ENCODE assay signal across 19 cellular contexts in genomic region chr16:55542459-55543082, GRCh38. TPM values are rescaled to one million over a fixed set of nuclear protein-coding genes. Genes with fewer than 3 reads are reported as not detected.
DNase-seq lines count a peak whose midpoint lies in the region; ATAC-seq and TF ChIP-seq lines count a peak whose summit lies in the region.
"Had no signal": no experiment of that assay in that cellular context is flagged by ENCODE, and none has a peak within 500 bp of the region (broad histone marks: within the 10 kb centered on the region; RNA-seq: fewer than 3 reads in every experiment).

No MANE protein-coding gene starts in this region.

- intact Hi-C loops in heart left ventricle (cut with DNase I) = loop anchor here (1.0 to 10.0 kb wide), 9 partner anchors 35 to 162 kb away; partner anchors contain the start of gene LPCAT2 (in 1 of the 10)
- intact Hi-C loops in left ventricle myocardium inferior (cut with micrococcal nuclease) = loop anchor here (2.0 kb wide), 1 partner anchor 78 kb away; no protein-coding TSS in a partner anchor
- intact Hi-C loops in vagina (cut with DNase I) = loop anchor here (2.0 kb wide), 1 partner anchor 78 kb away; no protein-coding TSS in a partner anchor

- 87 to 96% (median 91%) methylated on average over 1 of the region's 1 CpG for WGBS in heart left ventricle, 4 donors

- ATAC-seq in heart left ventricle = peak in 3 of 4 donors; percentile 45 to 81 (median 45)
- peak; percentile 88 for ATAC-seq in SK-N-SH treated with all-trans-retinoic acid at 6 μM for 48 hours
- ATAC-seq in GM21381 (IDR thresholded peaks at IDR 0.05; ENCODE audit: unreplicated experiment) = no peak
- no peak for ATAC-seq in GM21619 (IDR thresholded peaks at IDR 0.05; ENCODE audit: unreplicated experiment)
- ATAC-seq: activated CD8-positive, alpha-beta memory T cell treated with anti-CD3 and anti-CD28 coated beads, Interleukin-2, amount 10 ng/mL, durations not matched to agents 7 days and 5 days; GM23338 had no signal

- no peak for TF ChIP-seq POLR2A in heart left ventricle (IDR thresholded peaks at IDR 0.05)
- no peak for TF ChIP-seq POLR2A in vagina (IDR thresholded peaks at IDR 0.05)

- DNase-seq in heart left ventricle = no peak
- DNase-seq in left ventricle myocardium inferior = no peak
- peak; percentile 54 for DNase-seq in fibroblast of villous mesenchyme (ENCODE audit: low read depth)
- DNase-seq in vagina (ENCODE audit: extremely low spot score in 2 of 2) = no peak
- DNase-seq in stimulated activated CD4-positive, alpha-beta T cell treated with anti-CD3 and anti-CD28 coated beads, Interleukin-2, amount 100 ng/mL, for 48 hours = no peak
- DNase-seq: activated CD8-positive, alpha-beta memory T cell treated with anti-CD3 and anti-CD28 coated beads, Interleukin-2, amount 10 ng/mL, durations not matched to agents 7 days and 5 days; kidney; NCI-H2081; nephron progenitor cell; T-helper 9 cell had no signal

- H3K9me3 ChIP-seq in heart left ventricle (no peaks in the 10 kb centered on the region), left ventricle myocardium inferior (replicated peaks) (no peaks in the 10 kb centered on the region), vagina (no peaks in the 10 kb centered on the region)
- H3K9me3 ChIP-seq: BLaER1 treated with 17β-estradiol and CSF1 and Interleukin-3, amounts not matched to agents 10 nM and 100 nM had no signal

- TF ChIP-seq CTCF in heart left ventricle (IDR thresholded peaks at IDR 0.05) (no peak), left ventricle myocardium inferior (IDR thresholded peaks at IDR 0.05; ENCODE audit: borderline replicate concordance) (no peak), fibroblast of villous mesenchyme (IDR thresholded peaks at IDR 0.05; ENCODE audit: insufficient read depth, low read depth, low read length) (no peak), vagina (IDR thresholded peaks at IDR 0.05) (no peak)

- H3K27ac ChIP-seq in heart left ventricle = no peak overlapping the region
- H3K27ac ChIP-seq in left ventricle myocardium inferior (replicated peaks) = no peak overlapping the region
- H3K27ac ChIP-seq in vagina = peak overlapping the region; percentile 31
- H3K27ac ChIP-seq: skin epidermis had no signal

- H3K27me3 ChIP-seq in heart left ventricle (no peaks in the 10 kb centered on the region), left ventricle myocardium inferior (ENCODE audit: low read depth) (no peaks in the 10 kb centered on the region), vagina (no peaks in the 10 kb centered on the region)
- H3K27me3 ChIP-seq: BLaER1 treated with 17β-estradiol and CSF1 and Interleukin-3, amounts not matched to agents 10 nM and 100 nM had no signal

- peaks cover 0 to 23% (median 0%) of the 10 kb centered on the region in 9 donors for H3K36me3 ChIP-seq in heart left ventricle
- H3K36me3 ChIP-seq in left ventricle myocardium inferior = no peaks in the 10 kb centered on the region
- peaks cover 0 to 2% of the 10 kb centered on the region in 2 donors for H3K36me3 ChIP-seq in vagina

- H3K4me3 ChIP-seq in heart left ventricle (no peak overlapping the region), left ventricle myocardium inferior (no peak overlapping the region), fibroblast of villous mesenchyme (ENCODE audit: low read depth, low read length) (no peak overlapping the region), vagina (no peak overlapping the region)
- H3K4me3 ChIP-seq: BLaER1 treated with 17β-estradiol and CSF1 and Interleukin-3, amounts not matched to agents 10 nM and 100 nM; GM23338; skin epidermis had no signal

- H3K4me1 ChIP-seq in heart left ventricle = peaks cover 0 to 27% (median 0%) of the 10 kb centered on the region in 12 donors
- peaks cover 8% of the 10 kb centered on the region for H3K4me1 ChIP-seq in left ventricle myocardium inferior
- no peaks in the 10 kb centered on the region for H3K4me1 ChIP-seq in vagina

TF ChIP-seq in SK-N-SH treated with all-trans-retinoic acid at 6 μM for 48 hours, 23 proteins besides CTCF, POLR2A, EP300 and RAD21:
- TF ChIP-seq CSDC2 (CRISPR knock-in tag; IDR thresholded peaks at IDR 0.05) (no peak), ZNF70 (CRISPR knock-in tag; IDR thresholded peaks at IDR 0.05) (no peak), ARNTL (CRISPR knock-in tag; IDR thresholded peaks at IDR 0.05; ENCODE audit: borderline replicate concordance, low read depth) (no peak), ISL1 (CRISPR knock-in tag; IDR thresholded peaks at IDR 0.05) (peak; percentile 11; the same call in 1 of the 2 replicates)

RNA-seq across cellular contexts. Expression of gene CAPNS2, which starts 23.9 kb away (rescaled TPM):
- under 1 TPM in 1 of 9 donors, not detected in 8; 0.72 TPM for total RNA-seq in heart left ventricle
- polyA plus RNA-seq in heart left ventricle = not detected
- not detected for total RNA-seq in left ventricle myocardium inferior
- total RNA-seq in fibroblast of villous mesenchyme = 1.3 and 2.6 TPM in 2 replicates
- 33.9 TPM for total RNA-seq in vagina
- total RNA-seq: activated CD8-positive, alpha-beta memory T cell treated with anti-CD3 and anti-CD28 coated beads, Interleukin-2, amount 10 ng/mL, durations not matched to agents 7 days and 5 days; epithelial cell of proximal tubule; G401; OCI-LY7 had no signal
- polyA plus RNA-seq: GM23338 had no signal

RNA-seq across cellular contexts. Expression of gene LPCAT2, which starts 33.7 kb away (rescaled TPM):
- total RNA-seq in heart left ventricle (10 to 100 TPM in 3 of 9 donors, 1 to 10 TPM in 6; 4.1 to 13.6 (median 7.6) TPM), left ventricle myocardium inferior (6.9 TPM), fibroblast of villous mesenchyme (47.7 and 54.8 TPM in 2 replicates), vagina (11.3 TPM)
- polyA plus RNA-seq in heart left ventricle = 1 to 10 TPM; 3.8 to 5.2 TPM
- total RNA-seq: G401, OCI-LY7 had no signal

Comparison
In these comparisons a context has a peak if more than half of its experiments do, and no peak if none do; other contexts are left out.
1. ATAC-seq: peak in heart left ventricle (3 of 4) and SK-N-SH treated with all-trans-retinoic acid at 6 μM for 48 hours (single experiment); none in GM21381 (single experiment) and GM21619 (single experiment).